ENCODE assay signal across 8 cellular contexts in the genomic region with DNA sequence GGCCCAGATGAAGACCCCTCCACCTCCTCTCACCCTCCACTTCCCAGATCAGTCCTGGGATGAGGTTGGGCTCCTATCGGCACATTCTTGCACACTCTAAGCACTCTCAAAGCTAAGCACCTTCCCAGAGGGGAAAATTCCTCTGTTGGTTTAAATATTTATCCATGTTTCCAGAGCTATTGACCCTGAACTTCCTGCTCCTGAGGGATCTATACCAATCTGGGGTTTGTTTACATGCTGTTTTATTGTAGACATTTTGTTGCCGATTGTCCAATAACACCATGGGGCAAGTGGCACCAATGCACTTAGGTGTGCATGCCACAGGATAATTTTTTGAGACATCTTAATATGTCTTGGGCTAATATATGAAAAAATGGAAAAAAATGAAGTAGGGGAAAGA.
"Had no signal": no experiment of that assay in that cellular context is flagged by ENCODE, and none has a peak within 500 bp of the region (broad histone marks: within the 10 kb centered on the region; RNA-seq: fewer than 3 reads in every experiment).

No MANE protein-coding gene starts in this region.

- H3K4me1 Mint-ChIP-seq: GM23338, IgD-negative memory B cell had no signal

- H3K27ac ChIP-seq: HL-60 had no signal

- H3K4me3 ChIP-seq: GM23338, HAP-1 had no signal

- H2AFZ ChIP-seq: GM23338 had no signal

- H3K4me3 Mint-ChIP-seq: GM23338, HFFc6 had no signal

- ATAC-seq: GM23338, HCT116, HepG2 had no signal

- H3K9me3 ChIP-seq: HAP-1 had no signal

- H3K4me1 ChIP-seq: HAP-1 had no signal

- H3K27ac Mint-ChIP-seq: HFFc6, IgD-negative memory B cell had no signal

- H3K9me3 Mint-ChIP-seq: GM23338, HFFc6 had no signal

- H3K36me3 ChIP-seq: HAP-1 had no signal

- DNase-seq: H7, HFFc6 had no signal

- H3K4me2 ChIP-seq: GM23338 had no signal
